Comparison of ENCODE assay signal across 8 cellular contexts in genomic region chr11:46119352-46120216, GRCh38. TPM values are rescaled to one million over a fixed set of nuclear protein-coding genes. Genes with fewer than 3 reads are reported as not detected.
DNase-seq lines count a peak whose midpoint lies in the region; ATAC-seq and TF ChIP-seq lines count a peak whose summit lies in the region.

No MANE protein-coding gene starts in this region.

- peaks cover 9% of the 10 kb centered on the region for H3K36me3 Mint-ChIP-seq in T-helper 17 cell (ENCODE audit: low read depth)

- DNase-seq in SKM-1 treated with dmso at 0.1 percent for 144 hours (lab: John Stamatoyannopoulos, UW; ENCODE audit: unreplicated experiment) = peak; percentile 77
- no peak for DNase-seq in SKM-1 (lab: John Stamatoyannopoulos, UW; ENCODE audit: unreplicated experiment)
- peak; percentile 66 for DNase-seq in LHCN-M2 (ENCODE audit: low read depth)
- peak; percentile 39 to 60 (median 57) for DNase-seq in T-helper 17 cell
- DNase-seq in astrocyte of the spinal cord (ENCODE audit: low read depth, low spot score) = peak; percentile 60
- DNase-seq in skeletal muscle cell (ENCODE audit: low read depth) = peak; percentile 39

- peak; percentile 53 for ATAC-seq in T-helper 17 cell
- ATAC-seq in GM19328 (IDR thresholded peaks at IDR 0.05; ENCODE audit: unreplicated experiment) = no peak

- peak overlapping the region; percentile 99 for H3K27ac Mint-ChIP-seq in T-helper 17 cell

- H3K4me1 Mint-ChIP-seq in T-helper 17 cell = peaks cover 46% of the 10 kb centered on the region

- in situ Hi-C loops in astrocyte of the spinal cord (cut with HindIII; ENCODE audit: low sequenced_read_pairs) = no loop called here

- no peaks in the 10 kb centered on the region for H3K27me3 Mint-ChIP-seq in T-helper 17 cell

- no peaks in the 10 kb centered on the region for H3K9me3 ChIP-seq in T-helper 17 cell (ENCODE audit: control insufficient read depth, low read length, poor library complexity, severe bottlenecking)

- H3K4me3 Mint-ChIP-seq in T-helper 17 cell = peak overlapping the region; percentile 99

- peak overlapping the region; percentile 64 for H3K4me3 ChIP-seq in astrocyte of the spinal cord (ENCODE audit: low read depth, low read length)
- peak overlapping the region; percentile 81 for H3K4me3 ChIP-seq in iPS-11a (ENCODE audit: low read depth, low read length)
- H3K4me3 ChIP-seq in skeletal muscle cell (ENCODE audit: low read depth, low read length) = peak overlapping the region; percentile 72

- no peak for TF ChIP-seq CTCF in astrocyte of the spinal cord (IDR thresholded peaks at IDR 0.05; ENCODE audit: low read depth, low read length)

RNA-seq across cellular contexts. Expression of gene PHF21A, which starts 1.7 kb away (rescaled TPM):
- total RNA-seq in LHCN-M2 (2014; rRNA removed) = 10.1 and 10.7 TPM in 2 replicates
- polyA plus RNA-seq in LHCN-M2 (2012) = 10.6 TPM
- total RNA-seq in T-helper 17 cell = 100 to 1,000 TPM; 103 to 105 TPM
